ENCODE assay signal across 8 cellular contexts in the genomic region with DNA sequence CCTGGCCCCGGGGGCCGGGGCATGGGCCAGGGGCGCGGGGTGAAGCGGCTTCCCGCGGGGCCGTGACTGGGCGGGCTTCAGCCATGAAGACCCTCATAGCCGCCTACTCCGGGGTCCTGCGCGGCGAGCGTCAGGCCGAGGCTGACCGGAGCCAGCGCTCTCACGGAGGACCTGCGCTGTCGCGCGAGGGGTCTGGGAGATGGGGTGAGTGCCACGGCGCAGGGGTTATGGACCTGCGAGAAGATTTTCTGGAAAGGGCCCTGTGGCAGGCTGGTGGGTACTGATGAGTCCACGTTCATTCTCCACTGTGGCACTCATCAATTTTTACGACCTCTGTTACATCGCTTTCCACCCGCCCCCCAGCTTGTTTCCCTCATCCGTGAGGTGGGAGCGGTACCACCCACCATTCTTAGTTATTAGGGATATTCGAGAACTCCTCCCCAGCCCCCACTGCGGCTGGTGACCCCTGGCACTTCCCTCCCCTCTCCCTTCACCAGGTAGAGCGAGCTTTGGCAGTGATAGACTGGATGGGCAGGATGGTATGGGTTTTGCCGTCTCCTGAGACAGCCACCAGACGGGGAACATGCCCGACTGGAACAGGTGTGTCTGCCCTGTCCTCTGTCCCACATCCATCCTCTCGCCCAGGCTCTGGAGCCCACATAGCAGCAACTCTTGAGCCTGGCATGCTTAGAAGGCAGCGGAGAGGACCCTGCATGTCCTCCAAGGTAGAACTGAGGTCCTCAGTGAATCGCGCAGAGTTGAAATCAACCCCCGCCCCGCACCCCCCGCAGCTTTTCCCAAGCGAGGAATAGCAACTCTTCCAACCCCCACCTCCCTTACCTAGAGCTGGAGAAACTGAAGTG. TPM values are rescaled to one million over a fixed set of nuclear protein-coding genes. Genes with fewer than 3 reads are reported as not detected.
DNase-seq lines count a peak whose midpoint lies in the region; ATAC-seq and TF ChIP-seq lines count a peak whose summit lies in the region.

No MANE protein-coding gene starts in this region.

- H3K79me1 ChIP-seq in mesendoderm (ENCODE audit: low read length), result no peaks in the 10 kb centered on the region

- no peak for TF ChIP-seq CTCF in AG10803 (conservative IDR thresholded peaks at IDR 0.05; ENCODE audit: low read length)
- TF ChIP-seq CTCF in cardiac fibroblast (IDR thresholded peaks at IDR 0.05; ENCODE audit: low read depth, low read length), result no peak

- H3K79me2 ChIP-seq in mesendoderm (ENCODE audit: control insufficient read depth, insufficient read depth, low read length), result no peaks in the 10 kb centered on the region

- no peak overlapping the region for H3K23ac ChIP-seq in mesendoderm (ENCODE audit: low read length)

- H3K18ac ChIP-seq in mesendoderm (ENCODE audit: low read length), result peak overlapping the region; percentile 51

- WGBS in mesendoderm (ENCODE audit: extremely low coverage, insufficient coverage, low lambda C conversion rate), result no CpG with 5 or more reads among the region's 46 CpGs

- H3K4me3 ChIP-seq in AG10803 (ENCODE audit: low read length) (peak overlapping the region; percentile 54), HUES6 (ENCODE audit: low read depth, low read length) (peak overlapping the region; percentile 56), cardiac fibroblast (replicated peaks in 1 of 2; ENCODE audit: low read depth in 2 of 2, low read length in 2 of 2) (peak overlapping the region; percentile 42 to 55), mesendoderm (ENCODE audit: low read length) (no peak overlapping the region)

- H2BK120ac ChIP-seq in mesendoderm (ENCODE audit: low read depth, low read length), result peak overlapping the region; percentile 18

- H3K4me2 ChIP-seq in mesendoderm (ENCODE audit: low read length), result peak overlapping the region; percentile 34

- DNase-seq in AG10803 (ENCODE audit: low read depth) (no peak), cardiac fibroblast (ENCODE audit: low read depth in 2 of 2) (no peak), mesendoderm (peak; percentile 56), LoVo (ENCODE audit: low spot score) (no peak), middle frontal gyrus (ENCODE audit: extremely low spot score, low spot score) (no peak), substantia nigra (lab: John Stamatoyannopoulos, UW) (no peak)

- no peak overlapping the region for H2BK5ac ChIP-seq in mesendoderm (ENCODE audit: low read length)

- no peak overlapping the region for H4K5ac ChIP-seq in mesendoderm (ENCODE audit: low read length)

- H3K9ac ChIP-seq in HUES6 (ENCODE audit: low read length) (peak overlapping the region; percentile 93), mesendoderm (ENCODE audit: low read length) (no peak overlapping the region)

- no peaks in the 10 kb centered on the region for H3K36me3 ChIP-seq in HUES6 (ENCODE audit: control insufficient read depth, insufficient read depth, low read length)
- H3K36me3 ChIP-seq in mesendoderm (ENCODE audit: control insufficient read depth, insufficient read depth, low read length), result no peaks in the 10 kb centered on the region

- peaks cover 17% of the 10 kb centered on the region for H3K4me1 ChIP-seq in HUES6 (ENCODE audit: control insufficient read depth, insufficient read depth, low read length)
- peaks cover 14% of the 10 kb centered on the region for H3K4me1 ChIP-seq in mesendoderm (ENCODE audit: control insufficient read depth, low read depth, low read length)

- no peak for ATAC-seq in HG03354 (IDR thresholded peaks at IDR 0.05; ENCODE audit: poor library complexity, severe bottlenecking, unreplicated experiment)

- no peak overlapping the region for H3K27ac ChIP-seq in HUES6 (ENCODE audit: low read depth, low read length)
- no peak overlapping the region for H3K27ac ChIP-seq in mesendoderm (ENCODE audit: low read depth, low read length)
- H3K27ac ChIP-seq in substantia nigra (ENCODE audit: low read depth, low read length, poor library complexity, severe bottlenecking), result no peak overlapping the region

- H3K27me3 ChIP-seq in HUES6 (ENCODE audit: control insufficient read depth, insufficient read depth, low read length) (peaks cover 89% of the 10 kb centered on the region), mesendoderm (ENCODE audit: insufficient read depth, low read length, poor library complexity) (no peaks in the 10 kb centered on the region)

- peak overlapping the region; percentile 38 for H3K4ac ChIP-seq in mesendoderm (ENCODE audit: low read depth, low read length)

- no peak overlapping the region for H4K8ac ChIP-seq in mesendoderm (ENCODE audit: low read depth, low read length)

- no peaks in the 10 kb centered on the region for H3K9me3 ChIP-seq in HUES6 (ENCODE audit: control insufficient read depth, insufficient read depth, low read depth, low read length)

- H3K56ac ChIP-seq in mesendoderm (ENCODE audit: low read length), result peak overlapping the region; percentile 1

- no peak overlapping the region for H2BK15ac ChIP-seq in mesendoderm (replicated peaks; ENCODE audit: low read depth)

- no peak overlapping the region for H2AK5ac ChIP-seq in mesendoderm (ENCODE audit: low read length)

RNA-seq across cellular contexts. Expression of a gene that starts 0.6 kb away (rescaled TPM):
- 0.62 TPM for polyA plus RNA-seq in mesendoderm (2013, experiment 1 of 2)
- polyA plus RNA-seq in mesendoderm (2013, experiment 2 of 2), result 0.63 TPM

RNA-seq across cellular contexts. Expression of a gene that starts 45.9 kb away (rescaled TPM):
- 3.3 TPM for polyA plus RNA-seq in mesendoderm (2013, experiment 1 of 2)
- 2.8 TPM for polyA plus RNA-seq in mesendoderm (2013, experiment 2 of 2)

RNA-seq across cellular contexts. Expression of a gene that starts 51.5 kb away (rescaled TPM):
- polyA plus RNA-seq in mesendoderm (2013, experiment 1 of 2), result not detected
- polyA plus RNA-seq in mesendoderm (2013, experiment 2 of 2), result not detected
